Comparison of ENCODE assay signal across 2 cellular contexts in the genomic region with DNA sequence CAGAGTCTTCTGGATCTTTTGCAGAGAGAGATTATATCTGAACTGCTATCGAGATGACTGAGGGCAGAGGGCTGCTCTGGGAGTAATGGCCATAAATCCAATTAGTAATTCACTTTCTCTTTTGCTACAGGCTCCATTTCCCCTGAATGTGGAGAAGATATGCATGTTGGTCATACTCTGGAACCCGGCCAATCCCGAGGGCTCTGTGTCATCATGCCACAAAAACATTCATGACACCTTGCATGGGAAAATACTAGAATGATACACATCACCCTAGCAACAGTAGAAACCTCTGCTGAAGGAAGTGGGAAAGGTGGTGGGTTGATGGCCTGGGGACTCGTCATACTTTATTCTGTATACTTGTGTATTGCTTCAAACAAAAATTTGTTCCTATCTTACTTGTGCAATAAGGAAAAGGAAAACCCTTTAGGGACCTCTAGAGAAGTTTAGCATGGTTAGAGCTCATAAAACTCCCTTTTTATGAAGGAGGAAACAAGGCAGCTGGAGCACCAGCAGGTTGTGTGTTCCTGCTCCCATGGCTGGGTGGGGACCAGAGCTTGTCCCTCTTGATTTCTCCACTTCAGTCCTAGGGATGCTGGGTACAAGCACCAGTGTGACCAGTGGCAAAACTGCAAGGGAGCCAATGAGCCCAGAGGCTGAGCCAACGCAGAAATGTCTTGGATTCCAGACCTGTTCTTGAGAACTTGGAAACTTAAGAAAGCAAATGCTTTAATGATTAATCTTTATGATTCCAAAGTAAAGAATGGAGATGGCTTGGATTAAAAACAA.
TF ChIP-seq lines count a peak whose summit lies in the region.

No MANE protein-coding gene starts in this region.

TF ChIP-seq in K562, 482 proteins besides CTCF, POLR2A, EP300 and RAD21 (continued from another document):
- TF ChIP-seq, protein P1, sequence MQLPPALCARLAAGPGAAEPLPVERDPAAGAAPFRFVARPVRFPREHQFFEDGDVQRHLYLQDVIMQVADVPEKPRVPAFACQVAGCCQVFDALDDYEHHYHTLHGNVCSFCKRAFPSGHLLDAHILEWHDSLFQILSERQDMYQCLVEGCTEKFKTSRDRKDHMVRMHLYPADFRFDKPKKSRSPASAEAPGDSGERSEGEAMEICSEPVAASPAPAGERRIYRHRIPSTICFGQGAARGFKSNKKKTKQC (CRISPR knock-in tag; IDR thresholded peaks at IDR 0.05) = no peak
- TF ChIP-seq FOSL1 (tag; conservative IDR thresholded peaks at IDR 0.05) = peak; percentile 52; the same call in 1 of the 2 replicates
- TF ChIP-seq HDAC1 (IDR thresholded peaks at IDR 0.05) = no peak
- no peak for TF ChIP-seq FOXK1 (CRISPR knock-in tag; IDR thresholded peaks at IDR 0.05; ENCODE audit: borderline replicate concordance)
- no peak for TF ChIP-seq NFATC3 (IDR thresholded peaks at IDR 0.05)
- TF ChIP-seq RFX1 (IDR thresholded peaks at IDR 0.05) = peak; percentile 25
- TF ChIP-seq CCAR2 (IDR thresholded peaks at IDR 0.05; ENCODE audit: low read depth, low read length) = no peak
- TF ChIP-seq MYBL2 (IDR thresholded peaks at IDR 0.05; ENCODE audit: low read depth) = no peak
- TF ChIP-seq MYBL2 (CRISPR knock-in tag; IDR thresholded peaks at IDR 0.05; ENCODE audit: borderline replicate concordance) = no peak
- no peak for TF ChIP-seq HNRNPUL1 (IDR thresholded peaks at IDR 0.05; ENCODE audit: low read length)
- TF ChIP-seq, protein P2, sequence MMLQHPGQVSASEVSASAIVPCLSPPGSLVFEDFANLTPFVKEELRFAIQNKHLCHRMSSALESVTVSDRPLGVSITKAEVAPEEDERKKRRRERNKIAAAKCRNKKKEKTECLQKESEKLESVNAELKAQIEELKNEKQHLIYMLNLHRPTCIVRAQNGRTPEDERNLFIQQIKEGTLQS (IDR thresholded peaks at IDR 0.05) = peak; percentile 27; the same call in 1 of the 2 replicates
- TF ChIP-seq, protein P2 (CRISPR knock-in tag; conservative IDR thresholded peaks at IDR 0.05) = no peak
- TF ChIP-seq SMAD3 (CRISPR knock-in tag; conservative IDR thresholded peaks at IDR 0.05) = no peak
- no peak for TF ChIP-seq KDM5B (IDR thresholded peaks at IDR 0.05; ENCODE audit: insufficient replicate concordance, low read depth, low read length)
- TF ChIP-seq, protein P3, sequence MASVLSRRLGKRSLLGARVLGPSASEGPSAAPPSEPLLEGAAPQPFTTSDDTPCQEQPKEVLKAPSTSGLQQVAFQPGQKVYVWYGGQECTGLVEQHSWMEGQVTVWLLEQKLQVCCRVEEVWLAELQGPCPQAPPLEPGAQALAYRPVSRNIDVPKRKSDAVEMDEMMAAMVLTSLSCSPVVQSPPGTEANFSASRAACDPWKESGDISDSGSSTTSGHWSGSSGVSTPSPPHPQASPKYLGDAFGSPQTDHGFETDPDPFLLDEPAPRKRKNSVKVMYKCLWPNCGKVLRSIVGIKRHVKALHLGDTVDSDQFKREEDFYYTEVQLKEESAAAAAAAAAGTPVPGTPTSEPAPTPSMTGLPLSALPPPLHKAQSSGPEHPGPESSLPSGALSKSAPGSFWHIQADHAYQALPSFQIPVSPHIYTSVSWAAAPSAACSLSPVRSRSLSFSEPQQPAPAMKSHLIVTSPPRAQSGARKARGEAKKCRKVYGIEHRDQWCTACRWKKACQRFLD (CRISPR knock-in tag; IDR thresholded peaks at IDR 0.05) = no peak
- TF ChIP-seq ZNF175 (CRISPR knock-in tag; IDR thresholded peaks at IDR 0.05; ENCODE audit: low read depth) = no peak
- no peak for TF ChIP-seq ZNF121 (CRISPR knock-in tag; conservative IDR thresholded peaks at IDR 0.05)
- TF ChIP-seq SIRT6 (IDR thresholded peaks at IDR 0.05; ENCODE audit: low read depth, low read length) = no peak
- TF ChIP-seq NFIC (IDR thresholded peaks at IDR 0.05) = peak; percentile 32; the same call in 1 of the 2 replicates
- TF ChIP-seq TRIM28 (IDR thresholded peaks at IDR 0.05) = no peak
- TF ChIP-seq SNRNP70 (optimal IDR thresholded peaks at IDR 0.05; ENCODE audit: low read depth, low read length) = no peak

TF ChIP-seq in GM23338, 12 proteins besides CTCF, POLR2A, EP300 and RAD21 (continued from another document):
- TF ChIP-seq, protein P4, sequence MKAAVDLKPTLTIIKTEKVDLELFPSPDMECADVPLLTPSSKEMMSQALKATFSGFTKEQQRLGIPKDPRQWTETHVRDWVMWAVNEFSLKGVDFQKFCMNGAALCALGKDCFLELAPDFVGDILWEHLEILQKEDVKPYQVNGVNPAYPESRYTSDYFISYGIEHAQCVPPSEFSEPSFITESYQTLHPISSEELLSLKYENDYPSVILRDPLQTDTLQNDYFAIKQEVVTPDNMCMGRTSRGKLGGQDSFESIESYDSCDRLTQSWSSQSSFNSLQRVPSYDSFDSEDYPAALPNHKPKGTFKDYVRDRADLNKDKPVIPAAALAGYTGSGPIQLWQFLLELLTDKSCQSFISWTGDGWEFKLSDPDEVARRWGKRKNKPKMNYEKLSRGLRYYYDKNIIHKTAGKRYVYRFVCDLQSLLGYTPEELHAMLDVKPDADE (IDR thresholded peaks at IDR 0.05) = no peak
- TF ChIP-seq CREB1 (CRISPR knock-in tag; IDR thresholded peaks at IDR 0.05; ENCODE audit: low read depth) (no peak), EZH2 (IDR thresholded peaks at IDR 0.05; ENCODE audit: low read depth, unreplicated experiment) (no peak), ZNF114 (CRISPR knock-in tag; IDR thresholded peaks at IDR 0.05) (no peak), POLR2AphosphoS5 (IDR thresholded peaks at IDR 0.05; ENCODE audit: low read depth) (no peak), EZH2phosphoT487 (IDR thresholded peaks at IDR 0.05; ENCODE audit: unreplicated experiment) (no peak), ZNF331 (CRISPR knock-in tag; IDR thresholded peaks at IDR 0.05; ENCODE audit: low read depth) (no peak), STAT1 (IDR thresholded peaks at IDR 0.05; ENCODE audit: unreplicated experiment) (no peak)
- TF ChIP-seq, protein P5, sequence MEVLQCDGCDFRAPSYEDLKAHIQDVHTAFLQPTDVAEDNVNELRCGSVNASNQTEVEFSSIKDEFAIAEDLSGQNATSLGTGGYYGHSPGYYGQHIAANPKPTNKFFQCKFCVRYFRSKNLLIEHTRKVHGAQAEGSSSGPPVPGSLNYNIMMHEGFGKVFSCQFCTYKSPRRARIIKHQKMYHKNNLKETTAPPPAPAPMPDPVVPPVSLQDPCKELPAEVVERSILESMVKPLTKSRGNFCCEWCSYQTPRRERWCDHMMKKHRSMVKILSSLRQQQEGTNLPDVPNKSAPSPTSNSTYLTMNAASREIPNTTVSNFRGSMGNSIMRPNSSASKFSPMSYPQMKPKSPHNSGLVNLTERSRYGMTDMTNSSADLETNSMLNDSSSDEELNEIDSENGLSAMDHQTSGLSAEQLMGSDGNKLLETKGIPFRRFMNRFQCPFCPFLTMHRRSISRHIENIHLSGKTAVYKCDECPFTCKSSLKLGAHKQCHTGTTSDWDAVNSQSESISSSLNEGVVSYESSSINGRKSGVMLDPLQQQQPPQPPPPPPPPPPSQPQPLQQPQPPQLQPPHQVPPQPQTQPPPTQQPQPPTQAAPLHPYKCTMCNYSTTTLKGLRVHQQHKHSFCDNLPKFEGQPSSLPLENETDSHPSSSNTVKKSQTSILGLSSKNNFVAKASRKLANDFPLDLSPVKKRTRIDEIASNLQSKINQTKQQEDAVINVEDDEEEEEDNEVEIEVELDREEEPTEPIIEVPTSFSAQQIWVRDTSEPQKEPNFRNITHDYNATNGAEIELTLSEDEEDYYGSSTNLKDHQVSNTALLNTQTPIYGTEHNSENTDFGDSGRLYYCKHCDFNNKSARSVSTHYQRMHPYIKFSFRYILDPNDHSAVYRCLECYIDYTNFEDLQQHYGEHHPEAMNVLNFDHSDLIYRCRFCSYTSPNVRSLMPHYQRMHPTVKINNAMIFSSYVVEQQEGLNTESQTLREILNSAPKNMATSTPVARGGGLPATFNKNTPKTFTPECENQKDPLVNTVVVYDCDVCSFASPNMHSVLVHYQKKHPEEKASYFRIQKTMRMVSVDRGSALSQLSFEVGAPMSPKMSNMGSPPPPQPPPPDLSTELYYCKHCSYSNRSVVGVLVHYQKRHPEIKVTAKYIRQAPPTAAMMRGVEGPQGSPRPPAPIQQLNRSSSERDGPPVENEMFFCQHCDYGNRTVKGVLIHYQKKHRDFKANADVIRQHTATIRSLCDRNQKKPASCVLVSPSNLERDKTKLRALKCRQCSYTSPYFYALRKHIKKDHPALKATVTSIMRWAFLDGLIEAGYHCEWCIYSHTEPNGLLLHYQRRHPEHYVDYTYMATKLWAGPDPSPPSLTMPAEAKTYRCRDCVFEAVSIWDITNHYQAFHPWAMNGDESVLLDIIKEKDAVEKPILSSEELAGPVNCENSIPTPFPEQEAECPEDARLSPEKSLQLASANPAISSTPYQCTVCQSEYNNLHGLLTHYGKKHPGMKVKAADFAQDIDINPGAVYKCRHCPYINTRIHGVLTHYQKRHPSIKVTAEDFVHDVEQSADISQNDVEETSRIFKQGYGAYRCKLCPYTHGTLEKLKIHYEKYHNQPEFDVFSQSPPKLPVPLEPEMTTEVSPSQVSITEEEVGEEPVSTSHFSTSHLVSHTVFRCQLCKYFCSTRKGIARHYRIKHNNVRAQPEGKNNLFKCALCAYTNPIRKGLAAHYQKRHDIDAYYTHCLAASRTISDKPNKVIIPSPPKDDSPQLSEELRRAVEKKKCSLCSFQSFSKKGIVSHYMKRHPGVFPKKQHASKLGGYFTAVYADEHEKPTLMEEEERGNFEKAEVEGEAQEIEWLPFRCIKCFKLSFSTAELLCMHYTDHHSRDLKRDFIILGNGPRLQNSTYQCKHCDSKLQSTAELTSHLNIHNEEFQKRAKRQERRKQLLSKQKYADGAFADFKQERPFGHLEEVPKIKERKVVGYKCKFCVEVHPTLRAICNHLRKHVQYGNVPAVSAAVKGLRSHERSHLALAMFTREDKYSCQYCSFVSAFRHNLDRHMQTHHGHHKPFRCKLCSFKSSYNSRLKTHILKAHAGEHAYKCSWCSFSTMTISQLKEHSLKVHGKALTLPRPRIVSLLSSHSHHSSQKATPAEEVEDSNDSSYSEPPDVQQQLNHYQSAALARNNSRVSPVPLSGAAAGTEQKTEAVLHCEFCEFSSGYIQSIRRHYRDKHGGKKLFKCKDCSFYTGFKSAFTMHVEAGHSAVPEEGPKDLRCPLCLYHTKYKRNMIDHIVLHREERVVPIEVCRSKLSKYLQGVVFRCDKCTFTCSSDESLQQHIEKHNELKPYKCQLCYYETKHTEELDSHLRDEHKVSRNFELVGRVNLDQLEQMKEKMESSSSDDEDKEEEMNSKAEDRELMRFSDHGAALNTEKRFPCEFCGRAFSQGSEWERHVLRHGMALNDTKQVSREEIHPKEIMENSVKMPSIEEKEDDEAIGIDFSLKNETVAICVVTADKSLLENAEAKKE (CRISPR knock-in tag; IDR thresholded peaks at IDR 0.05) = no peak
- TF ChIP-seq, protein P6, sequence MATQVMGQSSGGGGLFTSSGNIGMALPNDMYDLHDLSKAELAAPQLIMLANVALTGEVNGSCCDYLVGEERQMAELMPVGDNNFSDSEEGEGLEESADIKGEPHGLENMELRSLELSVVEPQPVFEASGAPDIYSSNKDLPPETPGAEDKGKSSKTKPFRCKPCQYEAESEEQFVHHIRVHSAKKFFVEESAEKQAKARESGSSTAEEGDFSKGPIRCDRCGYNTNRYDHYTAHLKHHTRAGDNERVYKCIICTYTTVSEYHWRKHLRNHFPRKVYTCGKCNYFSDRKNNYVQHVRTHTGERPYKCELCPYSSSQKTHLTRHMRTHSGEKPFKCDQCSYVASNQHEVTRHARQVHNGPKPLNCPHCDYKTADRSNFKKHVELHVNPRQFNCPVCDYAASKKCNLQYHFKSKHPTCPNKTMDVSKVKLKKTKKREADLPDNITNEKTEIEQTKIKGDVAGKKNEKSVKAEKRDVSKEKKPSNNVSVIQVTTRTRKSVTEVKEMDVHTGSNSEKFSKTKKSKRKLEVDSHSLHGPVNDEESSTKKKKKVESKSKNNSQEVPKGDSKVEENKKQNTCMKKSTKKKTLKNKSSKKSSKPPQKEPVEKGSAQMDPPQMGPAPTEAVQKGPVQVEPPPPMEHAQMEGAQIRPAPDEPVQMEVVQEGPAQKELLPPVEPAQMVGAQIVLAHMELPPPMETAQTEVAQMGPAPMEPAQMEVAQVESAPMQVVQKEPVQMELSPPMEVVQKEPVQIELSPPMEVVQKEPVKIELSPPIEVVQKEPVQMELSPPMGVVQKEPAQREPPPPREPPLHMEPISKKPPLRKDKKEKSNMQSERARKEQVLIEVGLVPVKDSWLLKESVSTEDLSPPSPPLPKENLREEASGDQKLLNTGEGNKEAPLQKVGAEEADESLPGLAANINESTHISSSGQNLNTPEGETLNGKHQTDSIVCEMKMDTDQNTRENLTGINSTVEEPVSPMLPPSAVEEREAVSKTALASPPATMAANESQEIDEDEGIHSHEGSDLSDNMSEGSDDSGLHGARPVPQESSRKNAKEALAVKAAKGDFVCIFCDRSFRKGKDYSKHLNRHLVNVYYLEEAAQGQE (IDR thresholded peaks at IDR 0.05; ENCODE audit: unreplicated experiment) = no peak
